1 cellular context compared by ENCODE assay signal in the genomic region with DNA sequence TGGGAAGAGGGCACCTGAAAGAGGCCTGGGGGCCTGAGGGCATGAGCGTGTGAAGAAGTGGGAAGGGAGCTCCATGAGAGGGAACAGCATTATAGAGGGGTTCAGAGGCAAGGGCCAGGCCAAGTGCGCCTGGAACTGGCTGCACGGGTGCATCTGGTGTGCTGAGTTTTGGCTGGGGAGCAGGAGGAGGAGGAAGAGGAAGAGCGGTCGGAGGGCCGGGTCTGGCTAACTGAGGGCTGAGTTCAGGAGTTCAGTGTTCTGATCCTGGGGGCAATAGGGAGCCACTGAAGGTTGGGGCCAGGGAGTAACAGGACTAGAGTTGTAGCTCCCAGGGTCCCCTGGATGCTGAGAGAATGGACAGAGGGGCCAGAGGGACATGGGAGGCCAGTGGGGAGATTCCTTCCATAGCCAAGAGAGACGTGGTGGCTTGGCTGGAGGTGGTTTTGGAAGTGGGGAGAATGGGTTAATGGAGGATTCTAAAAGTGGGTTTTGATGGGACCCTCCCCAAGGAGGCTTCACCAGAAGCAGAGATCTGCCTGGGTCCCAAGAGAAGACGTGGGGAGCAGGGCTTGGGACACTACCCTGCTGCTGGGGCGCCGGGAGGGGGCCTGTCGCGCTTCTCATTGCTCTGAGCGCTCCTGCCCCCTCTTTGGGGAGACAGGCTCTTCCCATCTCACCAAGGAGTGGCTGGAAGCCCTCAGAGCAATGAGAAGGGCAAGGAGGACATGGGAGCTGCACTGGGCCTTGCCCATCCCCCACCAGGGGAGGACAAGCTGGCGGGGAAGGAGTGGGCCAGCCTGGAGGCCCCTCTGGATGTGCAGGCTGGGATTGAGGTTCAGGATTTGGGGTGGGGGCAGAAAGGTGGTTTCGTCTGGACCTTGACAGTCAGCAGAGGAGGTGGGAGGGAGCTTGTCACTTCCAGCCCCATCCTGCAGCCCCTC.
TF ChIP-seq lines count a peak whose summit lies in the region.

No MANE protein-coding gene starts in this region.

TF ChIP-seq in HepG2, 621 proteins besides CTCF, POLR2A, EP300 and RAD21 (continues in another document):
- TF ChIP-seq ZNF691 (CRISPR knock-in tag; IDR thresholded peaks at IDR 0.05; ENCODE audit: borderline replicate concordance, low read depth), result no peak
- 0 out of 2 replicates have a peak, but pooled peaks have one; percentile 32 for TF ChIP-seq ZNF33A (CRISPR knock-in tag; IDR thresholded peaks at IDR 0.05; ENCODE audit: borderline replicate concordance)
- TF ChIP-seq MIER2 (CRISPR knock-in tag; IDR thresholded peaks at IDR 0.05), result no peak
- no peak for TF ChIP-seq ZNF782 (CRISPR knock-in tag; IDR thresholded peaks at IDR 0.05; ENCODE audit: borderline replicate concordance)
- TF ChIP-seq GABPA (IDR thresholded peaks at IDR 0.05; ENCODE audit: low read depth, low read length), result no peak
- TF ChIP-seq GABPA (CRISPR knock-in tag; IDR thresholded peaks at IDR 0.05; ENCODE audit: low read depth), result no peak
- TF ChIP-seq, protein P1, sequence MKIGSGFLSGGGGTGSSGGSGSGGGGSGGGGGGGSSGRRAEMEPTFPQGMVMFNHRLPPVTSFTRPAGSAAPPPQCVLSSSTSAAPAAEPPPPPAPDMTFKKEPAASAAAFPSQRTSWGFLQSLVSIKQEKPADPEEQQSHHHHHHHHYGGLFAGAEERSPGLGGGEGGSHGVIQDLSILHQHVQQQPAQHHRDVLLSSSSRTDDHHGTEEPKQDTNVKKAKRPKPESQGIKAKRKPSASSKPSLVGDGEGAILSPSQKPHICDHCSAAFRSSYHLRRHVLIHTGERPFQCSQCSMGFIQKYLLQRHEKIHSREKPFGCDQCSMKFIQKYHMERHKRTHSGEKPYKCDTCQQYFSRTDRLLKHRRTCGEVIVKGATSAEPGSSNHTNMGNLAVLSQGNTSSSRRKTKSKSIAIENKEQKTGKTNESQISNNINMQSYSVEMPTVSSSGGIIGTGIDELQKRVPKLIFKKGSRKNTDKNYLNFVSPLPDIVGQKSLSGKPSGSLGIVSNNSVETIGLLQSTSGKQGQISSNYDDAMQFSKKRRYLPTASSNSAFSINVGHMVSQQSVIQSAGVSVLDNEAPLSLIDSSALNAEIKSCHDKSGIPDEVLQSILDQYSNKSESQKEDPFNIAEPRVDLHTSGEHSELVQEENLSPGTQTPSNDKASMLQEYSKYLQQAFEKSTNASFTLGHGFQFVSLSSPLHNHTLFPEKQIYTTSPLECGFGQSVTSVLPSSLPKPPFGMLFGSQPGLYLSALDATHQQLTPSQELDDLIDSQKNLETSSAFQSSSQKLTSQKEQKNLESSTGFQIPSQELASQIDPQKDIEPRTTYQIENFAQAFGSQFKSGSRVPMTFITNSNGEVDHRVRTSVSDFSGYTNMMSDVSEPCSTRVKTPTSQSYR (CRISPR knock-in tag; IDR thresholded peaks at IDR 0.05; ENCODE audit: borderline replicate concordance), result peak; percentile 79
- no peak for TF ChIP-seq ZNF703 (CRISPR knock-in tag; IDR thresholded peaks at IDR 0.05; ENCODE audit: borderline replicate concordance)
- no peak for TF ChIP-seq ZNF557 (CRISPR knock-in tag; IDR thresholded peaks at IDR 0.05)
- no peak for TF ChIP-seq ATM (IDR thresholded peaks at IDR 0.05; ENCODE audit: borderline replicate concordance)
- TF ChIP-seq NONO (IDR thresholded peaks at IDR 0.05), result no peak
- TF ChIP-seq NONO (CRISPR knock-in tag; conservative IDR thresholded peaks at IDR 0.05), result no peak
- no peak for TF ChIP-seq IKZF4 (CRISPR knock-in tag; IDR thresholded peaks at IDR 0.05; ENCODE audit: borderline replicate concordance, low read depth, not compliant biosample characterization)
- no peak for TF ChIP-seq ZNF562 (CRISPR knock-in tag; IDR thresholded peaks at IDR 0.05; ENCODE audit: borderline replicate concordance)
- TF ChIP-seq DBP (CRISPR knock-in tag; IDR thresholded peaks at IDR 0.05; ENCODE audit: not compliant biosample characterization), result no peak
- no peak for TF ChIP-seq GZF1 (CRISPR knock-in tag; IDR thresholded peaks at IDR 0.05)
- TF ChIP-seq HDAC2 (CRISPR knock-in tag; IDR thresholded peaks at IDR 0.05), result no peak
- no peak for TF ChIP-seq SALL2 (CRISPR knock-in tag; IDR thresholded peaks at IDR 0.05)
- no peak for TF ChIP-seq SYNCRIP (IDR thresholded peaks at IDR 0.05; ENCODE audit: insufficient read depth, low read depth, low read length)
- TF ChIP-seq ZNF138 (CRISPR knock-in tag; IDR thresholded peaks at IDR 0.05; ENCODE audit: low read depth), result no peak
- no peak for TF ChIP-seq MXI1 (IDR thresholded peaks at IDR 0.05; ENCODE audit: borderline replicate concordance, low read depth, low read length)
- no peak for TF ChIP-seq ZBTB3 (CRISPR knock-in tag; IDR thresholded peaks at IDR 0.05; ENCODE audit: borderline replicate concordance, low read depth)
- TF ChIP-seq ZFP37 (CRISPR knock-in tag; IDR thresholded peaks at IDR 0.05; ENCODE audit: borderline replicate concordance), result no peak
- TF ChIP-seq SOX6 (IDR thresholded peaks at IDR 0.05), result no peak
- no peak for TF ChIP-seq SOX6 (CRISPR knock-in tag; IDR thresholded peaks at IDR 0.05)
- no peak for TF ChIP-seq STAT6 (CRISPR knock-in tag; IDR thresholded peaks at IDR 0.05; ENCODE audit: borderline replicate concordance)
- TF ChIP-seq HNF4A (CRISPR knock-in tag; IDR thresholded peaks at IDR 0.05), result no peak
- no peak for TF ChIP-seq ZNF318 (CRISPR knock-in tag; IDR thresholded peaks at IDR 0.05)
- TF ChIP-seq, protein P2, sequence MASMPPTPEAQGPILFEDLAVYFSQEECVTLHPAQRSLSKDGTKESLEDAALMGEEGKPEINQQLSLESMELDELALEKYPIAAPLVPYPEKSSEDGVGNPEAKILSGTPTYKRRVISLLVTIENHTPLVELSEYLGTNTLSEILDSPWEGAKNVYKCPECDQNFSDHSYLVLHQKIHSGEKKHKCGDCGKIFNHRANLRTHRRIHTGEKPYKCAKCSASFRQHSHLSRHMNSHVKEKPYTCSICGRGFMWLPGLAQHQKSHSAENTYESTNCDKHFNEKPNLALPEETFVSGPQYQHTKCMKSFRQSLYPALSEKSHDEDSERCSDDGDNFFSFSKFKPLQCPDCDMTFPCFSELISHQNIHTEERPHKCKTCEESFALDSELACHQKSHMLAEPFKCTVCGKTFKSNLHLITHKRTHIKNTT (CRISPR knock-in tag; IDR thresholded peaks at IDR 0.05), result no peak
- 0 out of 2 replicates have a peak, but pooled peaks have one; percentile 7 for TF ChIP-seq ZNF350 (CRISPR knock-in tag; IDR thresholded peaks at IDR 0.05; ENCODE audit: borderline replicate concordance, low read depth)
